8 cellular contexts compared by ENCODE assay signal in the genomic region with DNA sequence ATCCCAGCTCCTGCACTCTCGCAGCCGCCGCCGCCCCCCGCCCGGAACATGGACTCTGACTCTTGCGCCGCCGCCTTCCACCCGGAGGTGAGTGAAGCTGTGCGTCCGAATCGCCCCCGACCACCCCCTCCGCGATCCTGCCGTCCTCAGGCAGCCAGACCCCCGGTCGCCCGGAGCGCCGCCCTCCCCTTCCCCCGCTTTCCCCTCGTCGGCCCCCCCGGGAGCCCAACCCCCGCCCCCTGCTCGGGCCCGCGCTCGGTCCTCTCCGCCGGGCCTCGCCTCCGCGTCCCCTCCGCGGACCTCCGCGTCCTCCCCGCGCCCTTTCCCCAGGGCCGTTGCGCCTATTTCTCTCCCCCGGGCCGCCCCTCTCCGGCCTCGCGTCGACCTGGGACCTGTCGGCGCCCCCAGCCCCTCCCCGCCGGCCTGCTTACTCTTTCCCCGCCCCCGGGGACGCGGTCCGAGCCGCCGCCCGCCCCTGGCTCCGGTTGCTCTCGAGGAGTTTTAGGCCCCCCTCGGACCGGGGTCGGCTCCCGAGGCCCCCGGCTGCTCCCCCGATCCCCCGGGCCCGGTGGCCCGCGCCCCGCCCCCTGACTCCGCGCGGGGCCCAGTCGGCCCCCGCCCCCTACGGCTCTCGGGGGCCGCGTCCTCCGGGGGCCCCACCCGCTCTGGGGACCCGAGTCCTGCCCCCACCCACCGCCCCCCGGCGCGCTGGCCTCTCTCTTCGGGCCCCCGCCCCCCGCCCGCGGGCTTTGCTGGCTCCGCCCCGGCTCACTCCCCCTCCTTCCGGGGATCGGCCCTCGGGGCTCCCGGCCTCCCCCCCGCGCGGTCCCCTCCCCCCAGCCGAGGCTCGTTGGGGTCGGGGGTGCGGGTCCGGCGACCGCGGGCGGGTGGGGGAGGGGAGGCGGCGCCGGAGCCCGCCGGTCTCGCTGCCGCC. TPM values are rescaled to one million over a fixed set of nuclear protein-coding genes. Genes with fewer than 3 reads are reported as not detected.
DNase-seq lines count a peak whose midpoint lies in the region; ATAC-seq and TF ChIP-seq lines count a peak whose summit lies in the region.

No MANE protein-coding gene starts in this region.

- H3K27ac ChIP-seq in CD8-positive, alpha-beta T cell (ENCODE audit: low read depth, low read length), result no peak overlapping the region
- H3K27ac ChIP-seq in transverse colon, result peak overlapping the region; percentile 94 to 98 (median 96)

- no peaks in the 10 kb centered on the region for H3K9me3 ChIP-seq in CD8-positive, alpha-beta T cell (ENCODE audit: low read length)
- H3K9me3 ChIP-seq in transverse colon, result no peaks in the 10 kb centered on the region

- no peaks in the 10 kb centered on the region for H3K9me3 Mint-ChIP-seq in CD8-positive, alpha-beta T cell
- H3K9me3 Mint-ChIP-seq in IgD-negative memory B cell, result no peaks in the 10 kb centered on the region

- H3K27ac Mint-ChIP-seq in CD8-positive, alpha-beta T cell, result no peak overlapping the region
- peak overlapping the region in 1 of 3 donors; percentile 23 for H3K27ac Mint-ChIP-seq in IgD-negative memory B cell

- intact Hi-C loops in CD8-positive, alpha-beta T cell (cut with DNase I, micrococcal nuclease), result loop anchor here in 1 of 2 experiments (10.0 kb wide), 1 partner anchor 419 kb away; a partner anchor contains a TSS
- intact Hi-C loops in transverse colon (cut with DNase I; ENCODE audit: low total_unique reads), result no loop called here

- DNase-seq in CD8-positive, alpha-beta T cell, result peak in 5 of 7 experiments; percentile 38 to 64 (median 58)
- DNase-seq in activated T-cell treated with anti-CD3 and anti-CD28 coated beads for 48 hours (ENCODE audit: low read depth) (peak; percentile 49), erythroblast (lab: John Stamatoyannopoulos, UW) (peak; percentile 72 to 78), myocyte (ENCODE audit: low read depth) (peak; percentile 45), transverse colon (peak; percentile 64), SIG-M5 treated with dmso at 0.1 percent for 504 hours (lab: John Stamatoyannopoulos, UW; ENCODE audit: unreplicated experiment) (no peak)

- TF ChIP-seq POLR2A in erythroblast (IDR thresholded peaks at IDR 0.05; ENCODE audit: low read length), result no peak
- no peak for TF ChIP-seq POLR2A in transverse colon (IDR thresholded peaks at IDR 0.05)

- peaks cover 18% of the 10 kb centered on the region for H3K4me1 ChIP-seq in CD8-positive, alpha-beta T cell (ENCODE audit: insufficient read depth, low read length)
- H3K4me1 ChIP-seq in transverse colon, result peaks cover 11 to 26% (median 22%) of the 10 kb centered on the region in 4 donors

- no peak for TF ChIP-seq EP300 in transverse colon (IDR thresholded peaks at IDR 0.05; ENCODE audit: low read depth)

- CTCF ChIA-PET in CD8-positive, alpha-beta T cell (lab: Charles Lee), result interaction anchor here (1.0 kb wide), 1 partner anchor 12 kb away, joined by 3 read pairs; a partner anchor contains a TSS

- H3K4me3 Mint-ChIP-seq in CD8-positive, alpha-beta T cell, result peak overlapping the region; percentile 90
- H3K4me3 Mint-ChIP-seq in IgD-negative memory B cell, result peak overlapping the region in 3 of 4 donors; percentile 39 to 96 (median 91)

- ATAC-seq in CD8-positive, alpha-beta T cell, result peak; percentile 11
- ATAC-seq in GM18909 (IDR thresholded peaks at IDR 0.05; ENCODE audit: poor library complexity, unreplicated experiment), result no peak

- TF ChIP-seq CTCF in CD8-positive, alpha-beta T cell (IDR thresholded peaks at IDR 0.05), result no peak
- no peak for TF ChIP-seq CTCF in transverse colon (IDR thresholded peaks at IDR 0.05)

- peak overlapping the region; percentile 72 for H3K4me3 ChIP-seq in CD8-positive, alpha-beta T cell (ENCODE audit: low read depth, low read length)
- peak overlapping the region; percentile 73 to 99 (median 96) for H3K4me3 ChIP-seq in transverse colon

- H3K27me3 Mint-ChIP-seq in CD8-positive, alpha-beta T cell (ENCODE audit: low read depth), result no peaks in the 10 kb centered on the region
- no peaks in the 10 kb centered on the region for H3K27me3 Mint-ChIP-seq in IgD-negative memory B cell

- H3K36me3 Mint-ChIP-seq in CD8-positive, alpha-beta T cell, result peaks cover 14% of the 10 kb centered on the region
- H3K36me3 Mint-ChIP-seq in IgD-negative memory B cell, result no peaks in the 10 kb centered on the region

- peaks cover 31% of the 10 kb centered on the region for H3K4me1 Mint-ChIP-seq in CD8-positive, alpha-beta T cell (ENCODE audit: low read depth)
- H3K4me1 Mint-ChIP-seq in IgD-negative memory B cell, result peaks cover 12 to 15% (median 15%) of the 10 kb centered on the region in 3 donors

- 2% methylated on average over 16 of the region's 121 CpGs; no CpG with 5 or more reads in 1 of the 2 donors for WGBS in transverse colon (ENCODE audit: low coverage in 1 of 2), 2 donors

- in situ Hi-C loops in transverse colon (cut with MboI; ENCODE audit: low pct_ligation_motif_present in 1 of 4, low pct_unique_long_range_greater_than_20kb in 1 of 4, low sequenced_read_pairs in 3 of 4), result no loop called here

- POLR2A ChIA-PET in CD8-positive, alpha-beta T cell (lab: Charles Lee), result interaction anchor here (1.0 to 1.2 kb wide), 3 partner anchors 9 to 12 kb away, joined by 3 to 9 read pairs (median 3); a partner anchor contains a TSS

- H3K36me3 ChIP-seq in CD8-positive, alpha-beta T cell (ENCODE audit: insufficient read depth, low read length), result no peaks in the 10 kb centered on the region
- H3K36me3 ChIP-seq in transverse colon, result no peaks in the 10 kb centered on the region

- H3K27me3 ChIP-seq in CD8-positive, alpha-beta T cell (ENCODE audit: insufficient read depth, low read length), result no peaks in the 10 kb centered on the region
- H3K27me3 ChIP-seq in transverse colon, result no peaks in the 10 kb centered on the region

RNA-seq across cellular contexts. Expression of a gene that starts 0.8 kb away (rescaled TPM):
- total RNA-seq in CD8-positive, alpha-beta T cell, result 1 to 10 TPM; 3.3 to 3.5 TPM
- 5.3 TPM for polyA plus RNA-seq in IgD-negative memory B cell
- total RNA-seq in myocyte (7.4 and 9.6 TPM in 2 replicates), transverse colon (10 to 100 TPM in 2 of 4 donors, 1 to 10 TPM in 2; 8.7 to 17.3 (median 10.3) TPM)
- 14.3 TPM for polyA plus RNA-seq in myocyte (2012)

RNA-seq across cellular contexts. Expression of a gene that starts 10.4 kb away (rescaled TPM):
- total RNA-seq in CD8-positive, alpha-beta T cell, result 10 to 100 TPM; 13.9 to 14.4 TPM
- polyA plus RNA-seq in IgD-negative memory B cell, result 28.4 TPM
- total RNA-seq in myocyte, result 31.1 and 33.0 TPM in 2 replicates
- 19.3 TPM for polyA plus RNA-seq in myocyte (2012)
- total RNA-seq in transverse colon, result 10 to 100 TPM in 2 of 4 donors, 1 to 10 TPM in 2; 7.5 to 21.0 (median 13.2) TPM

RNA-seq across cellular contexts. Expression of a gene that starts 11.6 kb away (rescaled TPM):
- 10 to 100 TPM; 33.3 to 33.4 TPM for total RNA-seq in CD8-positive, alpha-beta T cell
- 12.1 TPM for polyA plus RNA-seq in IgD-negative memory B cell
- total RNA-seq in myocyte (118 and 122 TPM in 2 replicates), transverse colon (10 to 100 TPM; 23.6 to 67.7 (median 36.1) TPM)
- 64.9 TPM for polyA plus RNA-seq in myocyte (2012)

RNA-seq across cellular contexts. Expression of a gene that starts 34.5 kb away (rescaled TPM):
- 10 to 100 TPM; 31.9 to 35.0 TPM for total RNA-seq in CD8-positive, alpha-beta T cell
- 21.4 TPM for polyA plus RNA-seq in IgD-negative memory B cell
- total RNA-seq in myocyte, result 14.0 and 17.5 TPM in 2 replicates
- polyA plus RNA-seq in myocyte (2012), result 19.9 TPM
- 10 to 100 TPM; 18.3 to 37.7 (median 30.5) TPM for total RNA-seq in transverse colon

RNA-seq across cellular contexts. Expression of a gene that starts 59.2 kb away (rescaled TPM):
- not detected for total RNA-seq in CD8-positive, alpha-beta T cell
- not detected for polyA plus RNA-seq in IgD-negative memory B cell
- 7.5 and 8.0 TPM in 2 replicates for total RNA-seq in myocyte
- 4.8 TPM for polyA plus RNA-seq in myocyte (2012)
- total RNA-seq in transverse colon, result under 1 TPM in 1 of 4 donors, not detected in 3; 0.48 TPM
